Comparison of ENCODE assay signal across 5 cellular contexts in genomic region chr20:54570561-54570960, GRCh38.
"Had no signal": no experiment of that assay in that cellular context is flagged by ENCODE, and none has a peak within 500 bp of the region (broad histone marks: within the 10 kb centered on the region; RNA-seq: fewer than 3 reads in every experiment).

No MANE protein-coding gene starts in this region.

- H2AFZ ChIP-seq: GM23338 had no signal

- ATAC-seq: GM23338, K562 had no signal

- DNase-seq: H9, HCEC 1CT, IMR-90 had no signal

- H3K4me3 ChIP-seq: GM23338, K562 had no signal

- H3K4me2 ChIP-seq: GM23338 had no signal
